Comparison of ENCODE assay signal across 11 cellular contexts in the genomic region with DNA sequence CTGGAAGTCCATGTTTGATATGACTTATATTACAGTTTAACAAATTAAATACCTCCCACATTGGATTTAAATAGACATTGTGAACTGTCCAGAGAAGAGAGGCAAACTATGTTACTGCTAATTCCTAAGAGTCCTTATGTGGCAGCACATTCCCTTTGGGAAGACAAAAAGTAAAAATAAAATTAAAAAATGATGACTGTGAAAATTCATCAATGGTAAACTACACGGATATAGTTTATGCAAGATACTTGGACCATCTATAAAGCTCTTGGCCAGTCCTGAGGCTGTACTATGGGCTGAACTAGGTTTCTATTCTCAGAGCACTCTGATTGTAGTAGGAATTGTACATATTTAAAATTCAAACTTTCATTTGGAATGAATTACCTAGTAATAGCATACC.
"Had no signal": no experiment of that assay in that cellular context is flagged by ENCODE, and none has a peak within 500 bp of the region (broad histone marks: within the 10 kb centered on the region; RNA-seq: fewer than 3 reads in every experiment).

No MANE protein-coding gene starts in this region.

- H3K27ac Mint-ChIP-seq: GM23338, H9, HFFc6 had no signal

- H3K4me3 Mint-ChIP-seq: GM23338, H9, HFFc6 had no signal

- DNase-seq: GM23248, GOT3, H7, H9, HCEC 1CT, HFFc6 had no signal

- H3K4me1 ChIP-seq: HAP-1 had no signal

- H3K9me3 Mint-ChIP-seq: GM23338, H9, HFFc6 had no signal

- H3K4me2 ChIP-seq: GM23338 had no signal

- H2AFZ ChIP-seq: GM23248, GM23338 had no signal

- H3K27ac ChIP-seq: GM23248 had no signal

- ATAC-seq: GM23338, HCT116 had no signal

- H3K4me3 ChIP-seq: GM23248, GM23338, HAP-1 had no signal

- H3K4me1 Mint-ChIP-seq: GM23338, H9 had no signal

- H3K9me3 ChIP-seq: HAP-1 had no signal

- H3K9ac ChIP-seq: GM23248 had no signal

- H3K36me3 ChIP-seq: HAP-1 had no signal

- FAIRE-seq: H1, H54 had no signal
